In genomic region chr21:34846601-34847112, GRCh38 we compare ENCODE assay signal across 10 cellular contexts.
DNase-seq lines count a peak whose midpoint lies in the region; ATAC-seq and TF ChIP-seq lines count a peak whose summit lies in the region.
"Had no signal": no experiment of that assay in that cellular context is flagged by ENCODE, and none has a peak within 500 bp of the region (broad histone marks: within the 10 kb centered on the region; RNA-seq: fewer than 3 reads in every experiment).

No MANE protein-coding gene starts in this region.

- H3K4me2 ChIP-seq in SK-N-SH, result 0 out of 2 replicates have a peak overlapping the region, but pooled peaks have one; percentile 4
- peak overlapping the region; percentile 68 for H3K4me2 ChIP-seq in skeletal muscle satellite cell (ENCODE audit: low read length)

- H3K9ac ChIP-seq in SK-N-SH (no peak overlapping the region), skeletal muscle satellite cell (ENCODE audit: low read depth, low read length) (peak overlapping the region; percentile 58)

- no peak for TF ChIP-seq RAD21 in SK-N-SH (IDR thresholded peaks at IDR 0.05; ENCODE audit: low read length)

- peaks cover 86% of the 10 kb centered on the region for H3K79me2 ChIP-seq in SK-N-SH (ENCODE audit: insufficient read depth)

- CTCF ChIA-PET in HEK293 (lab: Yijun Ruan, JAX), result interaction anchor here (0.7 to 3.0 kb wide), 4 partner anchors 37 to 993 kb away, joined by 3 to 10 read pairs (median 4); no protein-coding TSS in a partner anchor
- CTCF ChIA-PET in SK-N-SH (lab: Yijun Ruan, JAX), result no interaction called here

- H3K4me1 ChIP-seq in HEK293 (ENCODE audit: control insufficient read depth, insufficient read depth, low read length) (peaks cover 39% of the 10 kb centered on the region), SK-N-SH (ENCODE audit: control insufficient read depth in 1 of 2, insufficient read depth in 2 of 2, low read depth in 1 of 2, low read length in 1 of 2) (peaks cover 0 to 16% of the 10 kb centered on the region in 2 experiments; a peak in 3 of 4 replicates), skeletal muscle satellite cell (ENCODE audit: control insufficient read depth, insufficient read depth, low read length) (peaks cover 47% of the 10 kb centered on the region)

- peaks cover 20% of the 10 kb centered on the region for H3F3A ChIP-seq in SK-N-SH (replicated peaks; ENCODE audit: insufficient read depth)

- TF ChIP-seq CTCF in HEK293 (tag by site-specific recombination; IDR thresholded peaks at IDR 0.05), result no peak
- no peak for TF ChIP-seq CTCF in SK-N-SH (IDR thresholded peaks at IDR 0.05)
- no peak for TF ChIP-seq CTCF in fibroblast of villous mesenchyme (IDR thresholded peaks at IDR 0.05; ENCODE audit: insufficient read depth, low read depth, low read length)

- H4K20me1 ChIP-seq in SK-N-SH (ENCODE audit: insufficient read depth), result peaks cover 83% of the 10 kb centered on the region

- no peak for DNase-seq in SK-N-SH
- DNase-seq in fibroblast of villous mesenchyme (ENCODE audit: low read depth), result peak; percentile 89
- no peak for DNase-seq in NCI-H82 (lab: John Stamatoyannopoulos, UW)
- DNase-seq in activated CD4-positive, alpha-beta T cell treated with anti-CD3 and anti-CD28 coated beads for 1 hour, result no peak
- DNase-seq in activated effector memory CD4-positive, alpha-beta T cell treated with Interleukin-2 at 50 U/mL for 16 hours, result no peak
- DNase-seq: anterior cingulate cortex had no signal

- H3K4me3 ChIP-seq in HEK293 (ENCODE audit: low read depth, low read length) (no peak overlapping the region), SK-N-SH (ENCODE audit: low read depth in 2 of 2, low read length in 1 of 2) (no peak overlapping the region), fibroblast of villous mesenchyme (ENCODE audit: low read depth, low read length) (peak overlapping the region; percentile 28), skeletal muscle satellite cell (ENCODE audit: low read length) (no peak overlapping the region)
- H3K4me3 ChIP-seq: SK-N-MC had no signal

- H3K9me3 ChIP-seq in HEK293 (ENCODE audit: control insufficient read depth, insufficient read depth, low read depth, low read length) (no peaks in the 10 kb centered on the region), SK-N-SH (no peaks in the 10 kb centered on the region), skeletal muscle satellite cell (replicated peaks; ENCODE audit: low read length) (no peaks in the 10 kb centered on the region)

- H3K27ac ChIP-seq in HEK293 (ENCODE audit: extremely low read depth, low read depth, low read length) (peak overlapping the region; percentile 96), SK-N-SH (ENCODE audit: low read depth in 2 of 2, low read length in 1 of 2) (peak overlapping the region; percentile 37 to 52; a peak in 2 of 4 replicates)
- H3K27ac ChIP-seq: SK-N-MC had no signal

- no peak overlapping the region for H2AFZ ChIP-seq in SK-N-SH (ENCODE audit: low read depth)

- no peak for ATAC-seq in GM19395 (IDR thresholded peaks at IDR 0.05; ENCODE audit: unreplicated experiment)

- 64% methylated on average over 11 of the region's 11 CpGs for WGBS in SK-N-SH (ENCODE audit: low lambda C conversion rate)

- no peaks in the 10 kb centered on the region for H3K27me3 ChIP-seq in SK-N-SH (ENCODE audit: insufficient read depth)
- H3K27me3 ChIP-seq in skeletal muscle satellite cell (ENCODE audit: control insufficient read depth, insufficient read depth, low read length), result no peaks in the 10 kb centered on the region

- H3K9me2 ChIP-seq in SK-N-SH, result no peaks in the 10 kb centered on the region

- H3K36me3 ChIP-seq in HEK293 (ENCODE audit: control insufficient read depth in 2 of 2, insufficient read depth in 1 of 2, low read length in 2 of 2) (no peaks in the 10 kb centered on the region), SK-N-SH (replicated peaks in 1 of 2; ENCODE audit: control insufficient read depth in 1 of 2, insufficient read depth in 2 of 2, low read length in 1 of 2) (peaks cover 22 to 62% of the 10 kb centered on the region in 2 experiments), skeletal muscle satellite cell (ENCODE audit: insufficient read depth, low read length) (peaks cover 54% of the 10 kb centered on the region)

- TF ChIP-seq EP300 in SK-N-SH (IDR thresholded peaks at IDR 0.05; ENCODE audit: borderline replicate concordance in 1 of 2, low read depth in 1 of 2, low read length in 1 of 2), result no peak

- POLR2A ChIA-PET in HEK293 (lab: Yijun Ruan, JAX), result interaction anchor here (1.1 to 4.2 kb wide), 7 partner anchors 8 to 43 kb away, joined by 3 to 56 read pairs (median 7); no protein-coding TSS in a partner anchor
- POLR2A ChIA-PET in SK-N-SH (lab: Yijun Ruan, JAX), result no interaction called here

TF ChIP-seq in HEK293, 187 proteins besides CTCF, POLR2A, EP300 and RAD21 (continues in another document):
- TF ChIP-seq PRDM4 (tag by site-specific recombination; IDR thresholded peaks at IDR 0.05) (peak; percentile 45; the same call in 1 of the 2 replicates), ZNF626 (tag by site-specific recombination; IDR thresholded peaks at IDR 0.05) (no peak), PRDM1 (tag by site-specific recombination; IDR thresholded peaks at IDR 0.05) (no peak), RBAK (tag by site-specific recombination; IDR thresholded peaks at IDR 0.05) (no peak), KLF17 (tag by site-specific recombination; IDR thresholded peaks at IDR 0.05) (0 out of 2 replicates have a peak, but pooled peaks have one; percentile 23), KLF1 (tag by site-specific recombination; IDR thresholded peaks at IDR 0.05) (peak; percentile 49), GLIS1 (tag by site-specific recombination; IDR thresholded peaks at IDR 0.05) (no peak), ZNF146 (tag by site-specific recombination; IDR thresholded peaks at IDR 0.05) (no peak)

TF ChIP-seq in SK-N-SH, 30 proteins besides CTCF, POLR2A, EP300 and RAD21:
- TF ChIP-seq FOSL2 (IDR thresholded peaks at IDR 0.05; ENCODE audit: borderline replicate concordance, low read depth), result 0 out of 2 replicates have a peak, but pooled peaks have one; percentile 10
- no peak for TF ChIP-seq RFX5 (IDR thresholded peaks at IDR 0.05; ENCODE audit: low read length)
- no peak for TF ChIP-seq FOXJ3 (CRISPR knock-in tag; IDR thresholded peaks at IDR 0.05)
- TF ChIP-seq JUND (IDR thresholded peaks at IDR 0.05), result 0 out of 2 replicates have a peak, but pooled peaks have one; percentile 9
- TF ChIP-seq SIN3A (IDR thresholded peaks at IDR 0.05; ENCODE audit: borderline replicate concordance, low read depth, low read length), result no peak
- TF ChIP-seq EZH2phosphoT487 (IDR thresholded peaks at IDR 0.05; ENCODE audit: borderline replicate concordance, low read depth), result no peak
